In genomic region chr2:190533968-190534309, GRCh38 we compare ENCODE assay signal across 8 cellular contexts. TPM values are rescaled to one million over a fixed set of nuclear protein-coding genes. Genes with fewer than 3 reads are reported as not detected.
DNase-seq lines count a peak whose midpoint lies in the region; ATAC-seq and TF ChIP-seq lines count a peak whose summit lies in the region.

No MANE protein-coding gene starts in this region.

- peak overlapping the region; percentile 96 for H3K4me3 Mint-ChIP-seq in activated naive CD4-positive, alpha-beta T cell treated with anti-CD3 and anti-CD28 coated beads, Interleukin-2, amount 50 U/mL, for 24 hours

- peak overlapping the region; percentile 99 for H3K27ac Mint-ChIP-seq in activated naive CD4-positive, alpha-beta T cell treated with anti-CD3 and anti-CD28 coated beads, Interleukin-2, amount 50 U/mL, for 24 hours

- in situ Hi-C loops in ACHN (cut with HindIII; ENCODE audit: low pct_ligation_motif_present, low pct_unique_long_range_greater_than_20kb, low sequenced_read_pairs) = no loop called here

- peaks cover 1% of the 10 kb centered on the region for H3K9me3 ChIP-seq in iPS-15b (ENCODE audit: control insufficient read depth, insufficient read depth, low read length)

- POLR2A ChIA-PET in BJ (lab: Charles Lee) = interaction anchor here (0.6 kb wide), 1 partner anchor 112 kb away, joined by 5 read pairs; no protein-coding TSS in a partner anchor

- H3K27me3 Mint-ChIP-seq in activated naive CD4-positive, alpha-beta T cell treated with anti-CD3 and anti-CD28 coated beads, Interleukin-2, amount 50 U/mL, for 24 hours = no peaks in the 10 kb centered on the region

- DNase-seq in BJ (ENCODE audit: low read depth) (no peak), NCI-H69 (lab: John Stamatoyannopoulos, UW) (peak; percentile 39), ACHN (no peak)
- peak; percentile 64 for DNase-seq in stimulated activated CD4-positive, alpha-beta T cell treated with anti-CD3 and anti-CD28 coated beads, Interleukin-1b, Interleukin-23, amount 100 ng/mL, for 48 hours

- peaks cover 67% of the 10 kb centered on the region for H3K4me1 Mint-ChIP-seq in activated naive CD4-positive, alpha-beta T cell treated with anti-CD3 and anti-CD28 coated beads, Interleukin-2, amount 50 U/mL, for 24 hours

- H3K4me3 ChIP-seq in BJ (ENCODE audit: low read depth, low read length) (peak overlapping the region; percentile 61), iPS-15b (ENCODE audit: low read depth, low read length) (peak overlapping the region; percentile 70)

- H3K4me1 ChIP-seq in iPS-15b (ENCODE audit: control insufficient read depth, insufficient read depth, low read length) = peaks cover 12% of the 10 kb centered on the region

- ATAC-seq in GM21723 (IDR thresholded peaks at IDR 0.05; ENCODE audit: unreplicated experiment) (peak; percentile 20), HG03457 (IDR thresholded peaks at IDR 0.05; ENCODE audit: unreplicated experiment) (no peak)

- no peaks in the 10 kb centered on the region for H3K9me3 Mint-ChIP-seq in activated naive CD4-positive, alpha-beta T cell treated with anti-CD3 and anti-CD28 coated beads, Interleukin-2, amount 50 U/mL, for 24 hours

- CTCF ChIA-PET in BJ (lab: Yijun Ruan, JAX) = interaction anchor here (0.8 kb wide), 1 partner anchor 140 kb away, joined by 3 read pairs; no protein-coding TSS in a partner anchor

- H3K36me3 Mint-ChIP-seq in activated naive CD4-positive, alpha-beta T cell treated with anti-CD3 and anti-CD28 coated beads, Interleukin-2, amount 50 U/mL, for 24 hours = peaks cover 9% of the 10 kb centered on the region

- peak overlapping the region; percentile 38 for H3K9ac ChIP-seq in iPS-15b (ENCODE audit: low read depth, low read length)

- no peak for TF ChIP-seq CTCF in BJ (IDR thresholded peaks at IDR 0.05; ENCODE audit: insufficient read depth, low read depth, low read length)

- no peaks in the 10 kb centered on the region for H3K36me3 ChIP-seq in BJ (ENCODE audit: control insufficient read depth, insufficient read depth, low read length)
- no peaks in the 10 kb centered on the region for H3K36me3 ChIP-seq in iPS-15b (ENCODE audit: control insufficient read depth, insufficient read depth, low read length)

- H3K27me3 ChIP-seq in BJ (ENCODE audit: control insufficient read depth, insufficient read depth, low read length) (no peaks in the 10 kb centered on the region), iPS-15b (ENCODE audit: control insufficient read depth, insufficient read depth, low read length) (no peaks in the 10 kb centered on the region)

RNA-seq across cellular contexts. Expression of gene NEMP2, which starts 0.6 kb away (rescaled TPM):
- 2.1 and 5.8 TPM in 2 replicates for polyA plus RNA-seq in BJ (2011; rRNA removed)
- 7.1 and 8.2 TPM in 2 replicates for polyA minus RNA-seq in BJ (2011; rRNA and poly(A)+ RNA removed)

Comparison
In these comparisons a context has a peak if more than half of its experiments do, and no peak if none do; other contexts are left out.
1. DNase-seq: peak in NCI-H69 (single experiment) and stimulated activated CD4-positive, alpha-beta T cell treated with anti-CD3 and anti-CD28 coated beads, Interleukin-1b, Interleukin-23, amount 100 ng/mL, for 48 hours (single experiment); none in BJ (single experiment) and ACHN (single experiment).